15 cellular contexts compared by ENCODE assay signal in genomic region chr10:69839696-69840345, GRCh38. TPM values are rescaled to one million over a fixed set of nuclear protein-coding genes. Genes with fewer than 3 reads are reported as not detected.
DNase-seq lines count a peak whose midpoint lies in the region; ATAC-seq and TF ChIP-seq lines count a peak whose summit lies in the region.
"Had no signal": no experiment of that assay in that cellular context is flagged by ENCODE, and none has a peak within 500 bp of the region (broad histone marks: within the 10 kb centered on the region; RNA-seq: fewer than 3 reads in every experiment).

No MANE protein-coding gene starts in this region.

- no peaks in the 10 kb centered on the region for H3K9me3 ChIP-seq in BLaER1 treated with 17β-estradiol and CSF1 and Interleukin-3, amounts not matched to agents 10 nM and 100 nM (replicated peaks in 1 of 11)
- no peaks in the 10 kb centered on the region for H3K9me3 ChIP-seq in left lung

- no peak for TF ChIP-seq CTCF in left lung (IDR thresholded peaks at IDR 0.05)

- ATAC-seq in central memory CD8-positive, alpha-beta T cell (replicated peaks; ENCODE audit: extremely low read depth, poor library complexity, severe bottlenecking): no peak
- ATAC-seq in left lung (peak; percentile 49), HG02981 (IDR thresholded peaks at IDR 0.05; ENCODE audit: unreplicated experiment) (no peak), GM19463 (IDR thresholded peaks at IDR 0.05; ENCODE audit: unreplicated experiment) (no peak)
- ATAC-seq: Panc1; stimulated activated effector memory CD8-positive, alpha-beta T cell treated with anti-CD3 and anti-CD28 coated beads, Interleukin-12 subunit alpha, Interleukin-12 subunit beta, amount 100 ng/mL, for 72 hours had no signal

- no peak overlapping the region for H3K4me3 ChIP-seq in BLaER1 treated with 17β-estradiol and CSF1 and Interleukin-3, amounts not matched to agents 10 nM and 100 nM
- no peak overlapping the region for H3K4me3 ChIP-seq in left lung

- no peaks in the 10 kb centered on the region; a peak in 1 of 22 replicates for H4K20me1 ChIP-seq in BLaER1 treated with 17β-estradiol and CSF1 and Interleukin-3, amounts not matched to agents 10 nM and 100 nM

- H3K4me2 ChIP-seq in BLaER1 treated with 17β-estradiol and CSF1 and Interleukin-3, amounts not matched to agents 10 nM and 100 nM: peak overlapping the region in 8 of 11 experiments; percentile 27 to 66 (median 48); a peak in 13 of 22 replicates

- peaks cover 58% of the 10 kb centered on the region for H3K27me3 Mint-ChIP-seq in central memory CD8-positive, alpha-beta T cell

- H3K36me3 Mint-ChIP-seq in central memory CD8-positive, alpha-beta T cell (ENCODE audit: insufficient read depth): peaks cover 1% of the 10 kb centered on the region
- H3K36me3 Mint-ChIP-seq: stimulated activated effector memory CD8-positive, alpha-beta T cell treated with anti-CD3 and anti-CD28 coated beads, Interleukin-12 subunit alpha, Interleukin-12 subunit beta, amount 100 ng/mL, for 72 hours had no signal

- no peaks in the 10 kb centered on the region for H3K36me3 ChIP-seq in BLaER1 treated with 17β-estradiol and CSF1 and Interleukin-3, amounts not matched to agents 10 nM and 100 nM
- H3K36me3 ChIP-seq in left lung: no peaks in the 10 kb centered on the region

- H3K4me3 Mint-ChIP-seq in central memory CD8-positive, alpha-beta T cell: no peak overlapping the region
- H3K4me3 Mint-ChIP-seq: dendritic cell treated with granulocyte-macrophage colony-stimulating factor and Interleukin-4, amounts not matched to agents 40 ng/mL and 50 ng/mL, for 4 days; stimulated activated effector memory CD8-positive, alpha-beta T cell treated with anti-CD3 and anti-CD28 coated beads, Interleukin-12 subunit alpha, Interleukin-12 subunit beta, amount 100 ng/mL, for 72 hours had no signal

- intact Hi-C loops in left lung (cut with DNase I): no loop called here

- H3K27me3 ChIP-seq in BLaER1 treated with 17β-estradiol and CSF1 and Interleukin-3, amounts not matched to agents 10 nM and 100 nM: no peaks in the 10 kb centered on the region
- H3K27me3 ChIP-seq in left lung: peaks cover 0 to 16% of the 10 kb centered on the region in 2 donors

- H3K9ac ChIP-seq in BLaER1 treated with 17β-estradiol and CSF1 and Interleukin-3, amounts not matched to agents 10 nM and 100 nM: peak overlapping the region in 2 of 11 experiments; percentile 4 to 7; a peak in 1 of 22 replicates

- no peaks in the 10 kb centered on the region for H3K4me1 Mint-ChIP-seq in central memory CD8-positive, alpha-beta T cell

- peak overlapping the region; percentile 2 for H3K27ac Mint-ChIP-seq in central memory CD8-positive, alpha-beta T cell (ENCODE audit: low read depth)
- H3K27ac Mint-ChIP-seq: dendritic cell treated with granulocyte-macrophage colony-stimulating factor and Interleukin-4, amounts not matched to agents 40 ng/mL and 50 ng/mL, for 4 days; stimulated activated effector memory CD8-positive, alpha-beta T cell treated with anti-CD3 and anti-CD28 coated beads, Interleukin-12 subunit alpha, Interleukin-12 subunit beta, amount 100 ng/mL, for 72 hours had no signal

- DNase-seq in LoVo (ENCODE audit: low spot score) (peak; percentile 18), left lung (no peak), nucleus accumbens (lab: John Stamatoyannopoulos, UW) (no peak)
- DNase-seq in central memory CD8-positive, alpha-beta T cell (ENCODE audit: low spot score in 2 of 2): no peak
- DNase-seq in activated CD4-positive, alpha-beta T cell treated with anti-CD3 and anti-CD28 coated beads, Interleukin-2, amount 50 U/mL, for 48 hours: no peak
- DNase-seq: hippocampal formation; NCI-H187; stimulated activated CD4-positive, alpha-beta T cell treated with anti-CD3 and anti-CD28 coated beads, Interleukin-15, amount 100 ng/mL, for 24 hours had no signal

- H3K4me1 ChIP-seq in BLaER1 treated with 17β-estradiol and CSF1 and Interleukin-3, amounts not matched to agents 10 nM and 100 nM: peaks cover 19 to 63% (median 44%) of the 10 kb centered on the region in 10 experiments
- H3K4me1 ChIP-seq in left lung: no peaks in the 10 kb centered on the region

- H3K27ac ChIP-seq in BLaER1 treated with 17β-estradiol and CSF1 and Interleukin-3, amounts not matched to agents 10 nM and 100 nM: no peak overlapping the region
- no peak overlapping the region for H3K27ac ChIP-seq in left lung
- H3K27ac ChIP-seq: C4-2B had no signal

- H3K9me3 Mint-ChIP-seq in central memory CD8-positive, alpha-beta T cell: no peaks in the 10 kb centered on the region
- H3K9me3 Mint-ChIP-seq: dendritic cell treated with granulocyte-macrophage colony-stimulating factor and Interleukin-4, amounts not matched to agents 40 ng/mL and 50 ng/mL, for 4 days; stimulated activated effector memory CD8-positive, alpha-beta T cell treated with anti-CD3 and anti-CD28 coated beads, Interleukin-12 subunit alpha, Interleukin-12 subunit beta, amount 100 ng/mL, for 72 hours had no signal

RNA-seq across cellular contexts. Expression of gene COL13A1, which starts 38.1 kb away (rescaled TPM):
- 1 to 10 TPM; 2.1 to 4.0 TPM for total RNA-seq in left lung
